9 cellular contexts compared by ENCODE assay signal in the genomic region with DNA sequence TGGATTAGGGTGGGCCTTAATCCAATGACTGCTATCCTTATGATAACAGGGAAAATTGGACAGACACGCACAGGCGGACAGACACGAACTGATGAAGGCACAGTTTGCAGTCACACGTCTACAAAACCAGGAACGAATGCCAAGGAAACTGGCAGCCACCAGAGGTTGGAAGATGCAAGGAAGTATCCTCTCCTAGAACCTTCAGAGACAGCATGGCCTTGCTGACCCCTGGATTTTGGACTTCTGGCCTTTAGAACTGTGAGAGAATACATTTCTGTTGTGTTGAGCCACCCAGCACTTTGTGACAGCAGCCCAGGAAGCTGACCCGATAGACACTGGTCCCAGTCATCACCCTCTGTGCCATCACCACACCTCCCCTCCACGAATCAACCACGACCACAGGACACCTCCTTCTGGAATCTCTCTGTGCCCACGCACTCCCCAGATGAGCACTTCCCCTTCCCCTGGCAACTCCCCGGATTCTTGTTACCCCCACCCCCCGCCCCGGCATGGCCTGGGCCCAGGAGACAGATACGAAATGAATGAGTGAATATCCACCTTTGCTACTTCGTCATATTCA. TPM values are rescaled to one million over a fixed set of nuclear protein-coding genes. Genes with fewer than 3 reads are reported as not detected.
DNase-seq lines count a peak whose midpoint lies in the region; ATAC-seq and TF ChIP-seq lines count a peak whose summit lies in the region.
"Had no signal": no experiment of that assay in that cellular context is flagged by ENCODE, and none has a peak within 500 bp of the region (broad histone marks: within the 10 kb centered on the region; RNA-seq: fewer than 3 reads in every experiment).

No MANE protein-coding gene starts in this region.

- no peaks in the 10 kb centered on the region for H3K9me3 Mint-ChIP-seq in T-helper 2 cell treated with Interferon-gamma antibody and Interleukin-4, amounts not matched to agents 5 μg/mL and 100 μg/mL, for 36 hours

- H3K27ac ChIP-seq in WERI-Rb-1: peak overlapping the region; percentile 67
- H3K27ac ChIP-seq in hepatocyte: peak overlapping the region; percentile 35
- H3K27ac ChIP-seq in stomach: peak overlapping the region in 3 of 5 donors; percentile 71 to 77 (median 73)
- H3K27ac ChIP-seq in gastroesophageal sphincter: peak overlapping the region in 2 of 4 donors; percentile 63 to 73

- H2AFZ ChIP-seq in hepatocyte: no peak overlapping the region

- H3K79me2 ChIP-seq in hepatocyte: peaks cover 74% of the 10 kb centered on the region

- intact Hi-C loops in stomach (cut with DNase I; ENCODE audit: low total_unique reads): loop anchor here (10.0 kb wide), 1 partner anchor 100 kb away; no protein-coding TSS in a partner anchor

- ATAC-seq in GM18861 (IDR thresholded peaks at IDR 0.05; ENCODE audit: unreplicated experiment) (no peak), gastroesophageal sphincter (no peak)

- H3K27me3 ChIP-seq in WERI-Rb-1 (ENCODE audit: insufficient read depth, low read depth, severe bottlenecking) (no peaks in the 10 kb centered on the region), hepatocyte (no peaks in the 10 kb centered on the region), stomach (no peaks in the 10 kb centered on the region), gastroesophageal sphincter (no peaks in the 10 kb centered on the region)
- H3K27me3 ChIP-seq: cardiac muscle cell had no signal

- H3K4me1 ChIP-seq in hepatocyte (ENCODE audit: insufficient read depth): peaks cover 48% of the 10 kb centered on the region
- peaks cover 52 to 88% (median 82%) of the 10 kb centered on the region in 4 donors for H3K4me1 ChIP-seq in stomach
- peaks cover 0 to 87% (median 32%) of the 10 kb centered on the region in 3 donors for H3K4me1 ChIP-seq in gastroesophageal sphincter

- DNase-seq in T-helper 2 cell treated with Interferon-gamma antibody and Interleukin-4, amounts not matched to agents 5 μg/mL and 100 μg/mL, for 36 hours (ENCODE audit: low spot score): no peak
- no peak for DNase-seq in T-helper 2 cell
- DNase-seq in WERI-Rb-1: no peak
- no peak for DNase-seq in hepatocyte (ENCODE audit: low spot score)
- no peak for DNase-seq in stomach
- DNase-seq in NCI-H2196 (lab: John Stamatoyannopoulos, UW; ENCODE audit: unreplicated experiment): no peak

- H3K36me3 ChIP-seq in WERI-Rb-1: peaks cover 9% of the 10 kb centered on the region; the same call in 1 of the 2 replicates
- no peaks in the 10 kb centered on the region for H3K36me3 ChIP-seq in hepatocyte (replicated peaks; ENCODE audit: insufficient read depth, low read depth)
- no peaks in the 10 kb centered on the region for H3K36me3 ChIP-seq in stomach
- H3K36me3 ChIP-seq in gastroesophageal sphincter: no peaks in the 10 kb centered on the region
- H3K36me3 ChIP-seq: cardiac muscle cell had no signal

- H3K4me1 Mint-ChIP-seq in T-helper 2 cell treated with Interferon-gamma antibody and Interleukin-4, amounts not matched to agents 5 μg/mL and 100 μg/mL, for 36 hours (ENCODE audit: low read depth): peaks cover 47% of the 10 kb centered on the region

- TF ChIP-seq CTCF in WERI-Rb-1 (IDR thresholded peaks at IDR 0.05; ENCODE audit: low read depth, low read length) (no peak), hepatocyte (IDR thresholded peaks at IDR 0.05; ENCODE audit: poor library complexity) (no peak), stomach (IDR thresholded peaks at IDR 0.05) (no peak), gastroesophageal sphincter (IDR thresholded peaks at IDR 0.05) (no peak)

- H3K9me3 ChIP-seq in WERI-Rb-1 (ENCODE audit: severe bottlenecking): no peaks in the 10 kb centered on the region
- no peaks in the 10 kb centered on the region for H3K9me3 ChIP-seq in hepatocyte (ENCODE audit: low read depth)
- H3K9me3 ChIP-seq in stomach: no peaks in the 10 kb centered on the region
- no peaks in the 10 kb centered on the region for H3K9me3 ChIP-seq in gastroesophageal sphincter

- no peaks in the 10 kb centered on the region for H3K9me2 ChIP-seq in hepatocyte (replicated peaks; ENCODE audit: insufficient read depth)

- H3K4me3 Mint-ChIP-seq in T-helper 2 cell treated with Interferon-gamma antibody and Interleukin-4, amounts not matched to agents 5 μg/mL and 100 μg/mL, for 36 hours: peak overlapping the region; percentile 73

- TF ChIP-seq POLR2A in stomach (IDR thresholded peaks at IDR 0.05) (no peak), gastroesophageal sphincter (IDR thresholded peaks at IDR 0.05) (no peak)

- H3K36me3 Mint-ChIP-seq in T-helper 2 cell treated with Interferon-gamma antibody and Interleukin-4, amounts not matched to agents 5 μg/mL and 100 μg/mL, for 36 hours (ENCODE audit: low read depth): peaks cover 9% of the 10 kb centered on the region

- peaks cover 32% of the 10 kb centered on the region for H4K20me1 ChIP-seq in hepatocyte (ENCODE audit: insufficient read depth, poor library complexity, severe bottlenecking)

- peak overlapping the region; percentile 89 for H3K4me2 ChIP-seq in hepatocyte

- no peaks in the 10 kb centered on the region for H3K27me3 Mint-ChIP-seq in T-helper 2 cell treated with Interferon-gamma antibody and Interleukin-4, amounts not matched to agents 5 μg/mL and 100 μg/mL, for 36 hours (ENCODE audit: low read depth)

- H3K4me3 ChIP-seq in WERI-Rb-1 (ENCODE audit: low read depth, low read length) (peak overlapping the region; percentile 34; the same call in 1 of the 2 replicates), hepatocyte (no peak overlapping the region), stomach (peak overlapping the region in 3 of 4 donors; percentile 34 to 44 (median 40)), gastroesophageal sphincter (peak overlapping the region in 1 of 2 donors; percentile 52)

- 78% methylated on average over 11 of the region's 14 CpGs for WGBS in hepatocyte (ENCODE audit: low lambda C conversion rate, missing lambda C conversion rate)
- WGBS in stomach, 5 donors: 60 to 78% (median 68%) methylated on average over 14 of the region's 14 CpGs
- 32 to 48% methylated on average over 9 to 14 of the region's 14 CpGs for WGBS in gastroesophageal sphincter (ENCODE audit: low coverage in 1 of 2), 2 donors

- TF ChIP-seq EP300 in stomach (IDR thresholded peaks at IDR 0.05) (no peak), gastroesophageal sphincter (IDR thresholded peaks at IDR 0.05) (no peak)

- peak overlapping the region; percentile 91 for H3K27ac Mint-ChIP-seq in T-helper 2 cell treated with Interferon-gamma antibody and Interleukin-4, amounts not matched to agents 5 μg/mL and 100 μg/mL, for 36 hours

RNA-seq across cellular contexts. Expression of gene GBGT1, which starts 18.7 kb away (rescaled TPM):
- total RNA-seq in hepatocyte (10.1 and 15.5 TPM in 2 replicates), stomach (10 to 100 TPM in 3 of 5 donors, 1 to 10 TPM in 2; 1.2 to 37.9 (median 21.3) TPM), gastroesophageal sphincter (10 to 100 TPM; 11.3 to 18.0 (median 15.6) TPM)
- polyA plus RNA-seq in hepatocyte (4.0 and 5.8 TPM in 2 replicates), stomach (10 to 100 TPM; 12.5 to 24.2 (median 23.8) TPM)

RNA-seq across cellular contexts. Expression of gene RALGDS, which starts 23.9 kb away (rescaled TPM):
- 26.9 and 30.9 TPM in 2 replicates for total RNA-seq in hepatocyte
- polyA plus RNA-seq in hepatocyte: 48.0 and 51.7 TPM in 2 replicates
- 100 to 1,000 TPM in 1 of 5 donors, 10 to 100 TPM in 4; 29.4 to 242 (median 65.2) TPM for total RNA-seq in stomach
- polyA plus RNA-seq in stomach: 10 to 100 TPM; 20.5 to 45.8 (median 32.8) TPM
- total RNA-seq in gastroesophageal sphincter: 10 to 100 TPM; 44.8 to 53.0 (median 49.8) TPM
